In the genomic region with DNA sequence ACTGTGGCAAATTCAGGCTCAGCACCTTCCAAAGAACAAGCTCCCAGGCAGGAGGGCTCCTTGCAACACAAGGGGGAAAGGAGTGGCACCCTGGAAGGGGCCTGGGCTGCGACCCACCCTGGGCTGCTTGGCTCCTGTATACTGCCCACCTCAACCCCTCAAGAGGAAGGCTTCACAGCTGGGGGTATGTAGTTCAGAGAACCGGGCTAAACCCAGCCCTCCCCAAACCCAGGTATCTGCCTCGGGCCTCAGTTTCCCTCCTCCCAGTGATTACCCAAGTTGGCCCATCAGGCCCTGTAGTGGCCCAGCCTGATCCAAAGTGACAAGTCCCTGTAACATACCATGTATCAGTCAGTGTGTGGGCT, we compare ENCODE assay signal across 16 cellular contexts. TPM values are rescaled to one million over a fixed set of nuclear protein-coding genes. Genes with fewer than 3 reads are reported as not detected.
DNase-seq lines count a peak whose midpoint lies in the region; ATAC-seq and TF ChIP-seq lines count a peak whose summit lies in the region.
"Had no signal": no experiment of that assay in that cellular context is flagged by ENCODE, and none has a peak within 500 bp of the region (broad histone marks: within the 10 kb centered on the region; RNA-seq: fewer than 3 reads in every experiment).

No MANE protein-coding gene starts in this region.

- H3K9ac ChIP-seq in NT2/D1 (ENCODE audit: insufficient read length, low read depth) (peak overlapping the region; percentile 42), endodermal cell (ENCODE audit: extremely low read depth, low read length, poor library complexity, severe bottlenecking) (no peak overlapping the region), muscle layer of colon (ENCODE audit: low read length) (peak overlapping the region; percentile 37)

- ATAC-seq in GM18909 (IDR thresholded peaks at IDR 0.05; ENCODE audit: poor library complexity, unreplicated experiment) (no peak), gastrocnemius medialis (no peak)
- ATAC-seq: natural killer cell treated with Interleukin-12 subunit alpha and Interleukin-12 subunit beta and Interleukin-15 and Interleukin-18, amount 100 ng/mL, for 72 hours; sciatic nerve had no signal

- 93% methylated on average over 3 of the region's 3 CpGs; no CpG with 5 or more reads in 1 of the 2 experiments for WGBS in endodermal cell (ENCODE audit: insufficient coverage in 1 of 2, insufficient read length in 1 of 2), 2 experiments

- H3K4me3 ChIP-seq in NT2/D1 (ENCODE audit: insufficient read length, low read depth) (no peak overlapping the region), endodermal cell (ENCODE audit: low read length) (no peak overlapping the region), muscle layer of colon (ENCODE audit: low read depth in 1 of 2, low read length in 2 of 2) (no peak overlapping the region), gastrocnemius medialis (no peak overlapping the region)
- H3K4me3 ChIP-seq: testis had no signal

- no peaks in the 10 kb centered on the region for H3K9me3 ChIP-seq in NT2/D1 (ENCODE audit: insufficient read depth, low read length)
- H3K9me3 ChIP-seq in endodermal cell (ENCODE audit: control insufficient read depth, low read length): no peaks in the 10 kb centered on the region
- no peaks in the 10 kb centered on the region for H3K9me3 ChIP-seq in muscle layer of colon (ENCODE audit: low read length)
- H3K9me3 ChIP-seq in gastrocnemius medialis: no peaks in the 10 kb centered on the region
- H3K9me3 ChIP-seq: testis had no signal

- no peaks in the 10 kb centered on the region for H3K27me3 ChIP-seq in NT2/D1 (ENCODE audit: insufficient read depth, insufficient read length)
- H3K27me3 ChIP-seq in endodermal cell (ENCODE audit: control insufficient read depth, insufficient read depth, low read length, poor library complexity, severe bottlenecking): no peaks in the 10 kb centered on the region
- H3K27me3 ChIP-seq in muscle layer of colon (ENCODE audit: control insufficient read depth in 1 of 2, insufficient read depth in 2 of 2, low read length in 2 of 2): no peaks in the 10 kb centered on the region
- no peaks in the 10 kb centered on the region for H3K27me3 ChIP-seq in gastrocnemius medialis
- H3K27me3 ChIP-seq: testis had no signal

- H3K27me3 Mint-ChIP-seq in endodermal cell (ENCODE audit: insufficient read depth): no peaks in the 10 kb centered on the region
- no peaks in the 10 kb centered on the region for H3K27me3 Mint-ChIP-seq in type B pancreatic cell
- H3K27me3 Mint-ChIP-seq: activated naive CD8-positive, alpha-beta T cell had no signal

- in situ Hi-C loops in gastrocnemius medialis (cut with MboI; ENCODE audit: low sequenced_read_pairs in 4 of 4): no loop called here

- no peak for TF ChIP-seq POLR2A in gastrocnemius medialis (IDR thresholded peaks at IDR 0.05)

- TF ChIP-seq CTCF in endodermal cell (conservative IDR thresholded peaks at IDR 0.05) (no peak), type B pancreatic cell (conservative IDR thresholded peaks at IDR 0.05) (no peak), gastrocnemius medialis (IDR thresholded peaks at IDR 0.05 in 4 of 5, conservative IDR thresholded peaks at IDR 0.05 in 1 of 5) (no peak)

- H3K4me3 Mint-ChIP-seq in endodermal cell (no peak overlapping the region), type B pancreatic cell (no peak overlapping the region)
- H3K4me3 Mint-ChIP-seq: activated naive CD8-positive, alpha-beta T cell; CD14-positive monocyte; HFFc6; natural killer cell treated with Interleukin-12 subunit alpha and Interleukin-12 subunit beta and Interleukin-15 and Interleukin-18, amount 100 ng/mL, for 72 hours had no signal

- H3K4me1 Mint-ChIP-seq in endodermal cell: peaks cover 46% of the 10 kb centered on the region
- peaks cover 45% of the 10 kb centered on the region for H3K4me1 Mint-ChIP-seq in type B pancreatic cell (ENCODE audit: unreplicated experiment)

- peak overlapping the region; percentile 68 for H3K27ac ChIP-seq in endodermal cell (ENCODE audit: low read depth, low read length)
- peak overlapping the region; percentile 27 for H3K27ac ChIP-seq in muscle layer of colon (ENCODE audit: low read depth, low read length)
- no peak overlapping the region for H3K27ac ChIP-seq in gastrocnemius medialis
- H3K27ac ChIP-seq: testis had no signal

- H3K36me3 Mint-ChIP-seq in endodermal cell (ENCODE audit: low read depth) (peaks cover 20% of the 10 kb centered on the region), type B pancreatic cell (no peaks in the 10 kb centered on the region)
- H3K36me3 Mint-ChIP-seq: activated naive CD8-positive, alpha-beta T cell; natural killer cell treated with Interleukin-12 subunit alpha and Interleukin-12 subunit beta and Interleukin-15 and Interleukin-18, amount 100 ng/mL, for 72 hours had no signal

- peak overlapping the region; percentile 74 for H3K27ac Mint-ChIP-seq in endodermal cell
- H3K27ac Mint-ChIP-seq in type B pancreatic cell: peak overlapping the region; percentile 78
- H3K27ac Mint-ChIP-seq: activated naive CD8-positive, alpha-beta T cell; natural killer cell treated with Interleukin-12 subunit alpha and Interleukin-12 subunit beta and Interleukin-15 and Interleukin-18, amount 100 ng/mL, for 72 hours had no signal

- intact Hi-C loops in gastrocnemius medialis (cut with DNase I; ENCODE audit: low total_unique reads): no loop called here

- H3K4me1 ChIP-seq in NT2/D1 (ENCODE audit: insufficient read depth, insufficient read length): peaks cover 64% of the 10 kb centered on the region
- peaks cover 20% of the 10 kb centered on the region for H3K4me1 ChIP-seq in endodermal cell (ENCODE audit: control insufficient read depth, insufficient read depth, low read length)
- H3K4me1 ChIP-seq in muscle layer of colon (ENCODE audit: insufficient read depth, low read length): peaks cover 71% of the 10 kb centered on the region
- H3K4me1 ChIP-seq in gastrocnemius medialis: peaks cover 0 to 6% of the 10 kb centered on the region in 2 donors

- DNase-seq in NT2/D1 (ENCODE audit: low read depth, low spot score) (no peak), endodermal cell (no peak), type B pancreatic cell (ENCODE audit: extremely low spot score, unreplicated experiment) (no peak), medulla oblongata (ENCODE audit: extremely low spot score) (no peak), gastrocnemius medialis (no peak)
- DNase-seq: activated CD4-positive, alpha-beta T cell treated with anti-CD3 and anti-CD28 coated beads, Interleukin-2, amount 50 U/mL, for 1 hour; hypothalamus; stimulated activated CD4-positive, alpha-beta T cell treated with anti-CD3 and anti-CD28 coated beads, Interleukin-2, amount 100 ng/mL, for 48 hours; testis had no signal

- no peaks in the 10 kb centered on the region for H3K9me3 Mint-ChIP-seq in endodermal cell
- no peaks in the 10 kb centered on the region for H3K9me3 Mint-ChIP-seq in type B pancreatic cell
- H3K9me3 Mint-ChIP-seq: CD14-positive monocyte; HFFc6; natural killer cell treated with Interleukin-12 subunit alpha and Interleukin-12 subunit beta and Interleukin-15 and Interleukin-18, amount 100 ng/mL, for 72 hours had no signal

- peaks cover 76% of the 10 kb centered on the region for H3K36me3 ChIP-seq in NT2/D1 (ENCODE audit: insufficient read depth, insufficient read length, low read length)
- peaks cover 20% of the 10 kb centered on the region for H3K36me3 ChIP-seq in endodermal cell (ENCODE audit: control insufficient read depth, insufficient read depth, low read length)
- peaks cover 33% of the 10 kb centered on the region for H3K36me3 ChIP-seq in muscle layer of colon (ENCODE audit: insufficient read depth, low read length)
- no peaks in the 10 kb centered on the region for H3K36me3 ChIP-seq in gastrocnemius medialis

RNA-seq across cellular contexts. Expression of gene TENT5B, which starts 7.5 kb away (rescaled TPM):
- total RNA-seq in endodermal cell (10 to 100 TPM in 1 of 2 donors, 1 to 10 TPM in 1; 9.4 to 19.0 TPM), type B pancreatic cell (ENCODE audit: low replicate concordance) (9.3 and 10.4 TPM in 2 replicates), gastrocnemius medialis (1 to 10 TPM in 3 of 4 donors, under 1 TPM in 1; 0.53 to 3.3 (median 1.5) TPM)
- polyA plus RNA-seq in endodermal cell (2013, experiment 1 of 2): 8.7 TPM
- 7.7 TPM for polyA plus RNA-seq in endodermal cell (2013, experiment 2 of 2)
- total RNA-seq: natural killer cell treated with Interleukin-12 subunit alpha and Interleukin-12 subunit beta and Interleukin-15 and Interleukin-18, amount 100 ng/mL, for 72 hours had no signal

RNA-seq across cellular contexts. Expression of gene TRNP1, which starts 11.7 kb away (rescaled TPM):
- 10 to 100 TPM; 14.3 to 21.2 TPM for total RNA-seq in endodermal cell
- 9.0 TPM for polyA plus RNA-seq in endodermal cell (2013, experiment 1 of 2)
- 8.0 TPM for polyA plus RNA-seq in endodermal cell (2013, experiment 2 of 2)
- 39.2 and 52.3 TPM in 2 replicates for total RNA-seq in type B pancreatic cell (ENCODE audit: low replicate concordance)
- total RNA-seq in gastrocnemius medialis: 1 to 10 TPM; 1.2 to 5.1 (median 2.0) TPM

RNA-seq across cellular contexts. Expression of gene KDF1, which starts 44.9 kb away (rescaled TPM):
- total RNA-seq in endodermal cell: 10 to 100 TPM; 17.2 to 22.7 TPM
- polyA plus RNA-seq in endodermal cell (2013, experiment 1 of 2): 3.1 TPM
- polyA plus RNA-seq in endodermal cell (2013, experiment 2 of 2): 2.4 TPM
- 12.2 and 26.9 TPM in 2 replicates for total RNA-seq in type B pancreatic cell (ENCODE audit: low replicate concordance)
- under 1 TPM in 1 of 4 donors, not detected in 3; 0.15 TPM for total RNA-seq in gastrocnemius medialis
- total RNA-seq: HFFc6; natural killer cell treated with Interleukin-12 subunit alpha and Interleukin-12 subunit beta and Interleukin-15 and Interleukin-18, amount 100 ng/mL, for 72 hours; sciatic nerve had no signal
- polyA plus RNA-seq: CD14-positive monocyte had no signal

Comparison
In these comparisons a context has a peak if more than half of its experiments do, and no peak if none do; other contexts are left out.
1. H3K27ac ChIP-seq: peak in endodermal cell (single experiment) and muscle layer of colon (single experiment); none in gastrocnemius medialis (0 of 4).
2. RNA of gene KDF1, which starts 44.9 kb away (total RNA-seq): 17.2 to 22.7 TPM in endodermal cell and 12.2 to 26.9 TPM in type B pancreatic cell; 0.15 TPM in gastrocnemius medialis; every median in the first group is over 10 times any median in the second.